1 cellular context compared by ENCODE assay signal in genomic region chr18:48566588-48566987, GRCh38.
TF ChIP-seq lines count a peak whose summit lies in the region.

No MANE protein-coding gene starts in this region.

TF ChIP-seq in K562, 482 proteins besides CTCF, POLR2A, EP300 and RAD21 (continued from another document and continues in another):
- TF ChIP-seq, protein P1, sequence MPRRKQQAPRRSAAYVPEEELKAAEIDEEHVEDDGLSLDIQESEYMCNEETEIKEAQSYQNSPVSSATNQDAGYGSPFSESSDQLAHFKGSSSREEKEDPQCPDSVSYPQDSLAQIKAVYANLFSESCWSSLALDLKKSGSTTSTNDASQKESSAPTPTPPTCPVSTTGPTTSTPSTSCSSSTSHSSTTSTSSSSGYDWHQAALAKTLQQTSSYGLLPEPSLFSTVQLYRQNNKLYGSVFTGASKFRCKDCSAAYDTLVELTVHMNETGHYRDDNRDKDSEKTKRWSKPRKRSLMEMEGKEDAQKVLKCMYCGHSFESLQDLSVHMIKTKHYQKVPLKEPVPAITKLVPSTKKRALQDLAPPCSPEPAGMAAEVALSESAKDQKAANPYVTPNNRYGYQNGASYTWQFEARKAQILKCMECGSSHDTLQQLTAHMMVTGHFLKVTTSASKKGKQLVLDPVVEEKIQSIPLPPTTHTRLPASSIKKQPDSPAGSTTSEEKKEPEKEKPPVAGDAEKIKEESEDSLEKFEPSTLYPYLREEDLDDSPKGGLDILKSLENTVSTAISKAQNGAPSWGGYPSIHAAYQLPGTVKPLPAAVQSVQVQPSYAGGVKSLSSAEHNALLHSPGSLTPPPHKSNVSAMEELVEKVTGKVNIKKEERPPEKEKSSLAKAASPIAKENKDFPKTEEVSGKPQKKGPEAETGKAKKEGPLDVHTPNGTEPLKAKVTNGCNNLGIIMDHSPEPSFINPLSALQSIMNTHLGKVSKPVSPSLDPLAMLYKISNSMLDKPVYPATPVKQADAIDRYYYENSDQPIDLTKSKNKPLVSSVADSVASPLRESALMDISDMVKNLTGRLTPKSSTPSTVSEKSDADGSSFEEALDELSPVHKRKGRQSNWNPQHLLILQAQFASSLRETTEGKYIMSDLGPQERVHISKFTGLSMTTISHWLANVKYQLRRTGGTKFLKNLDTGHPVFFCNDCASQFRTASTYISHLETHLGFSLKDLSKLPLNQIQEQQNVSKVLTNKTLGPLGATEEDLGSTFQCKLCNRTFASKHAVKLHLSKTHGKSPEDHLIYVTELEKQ (CRISPR knock-in tag; IDR thresholded peaks at IDR 0.05): peak; percentile 70; the same call in 1 of the 2 replicates
- no peak for TF ChIP-seq AFF1 (IDR thresholded peaks at IDR 0.05; ENCODE audit: low read depth in 1 of 2, partially characterized antibody in 2 of 2)
- TF ChIP-seq HNRNPUL1 (IDR thresholded peaks at IDR 0.05; ENCODE audit: low read length): no peak
- TF ChIP-seq ZNF431 (CRISPR knock-in tag; IDR thresholded peaks at IDR 0.05): no peak
- no peak for TF ChIP-seq TARDBP (IDR thresholded peaks at IDR 0.05)
- no peak for TF ChIP-seq ZNF12 (CRISPR knock-in tag; IDR thresholded peaks at IDR 0.05)
- no peak for TF ChIP-seq TAF15 (IDR thresholded peaks at IDR 0.05; ENCODE audit: low read depth, low read length)
- TF ChIP-seq ELF2 (CRISPR knock-in tag; IDR thresholded peaks at IDR 0.05): no peak
- no peak for TF ChIP-seq ZHX1 (conservative IDR thresholded peaks at IDR 0.05; ENCODE audit: low read length)
- peak; percentile 61; the same call in 1 of the 2 replicates for TF ChIP-seq ZKSCAN8 (CRISPR knock-in tag; IDR thresholded peaks at IDR 0.05)
- TF ChIP-seq MBD2 (IDR thresholded peaks at IDR 0.05; ENCODE audit: borderline replicate concordance, low read depth): no peak
- no peak for TF ChIP-seq LEF1 (IDR thresholded peaks at IDR 0.05)
- no peak for TF ChIP-seq ZNF436 (CRISPR knock-in tag; IDR thresholded peaks at IDR 0.05)
- no peak for TF ChIP-seq DNMT1 (IDR thresholded peaks at IDR 0.05)
- TF ChIP-seq, protein P2, sequence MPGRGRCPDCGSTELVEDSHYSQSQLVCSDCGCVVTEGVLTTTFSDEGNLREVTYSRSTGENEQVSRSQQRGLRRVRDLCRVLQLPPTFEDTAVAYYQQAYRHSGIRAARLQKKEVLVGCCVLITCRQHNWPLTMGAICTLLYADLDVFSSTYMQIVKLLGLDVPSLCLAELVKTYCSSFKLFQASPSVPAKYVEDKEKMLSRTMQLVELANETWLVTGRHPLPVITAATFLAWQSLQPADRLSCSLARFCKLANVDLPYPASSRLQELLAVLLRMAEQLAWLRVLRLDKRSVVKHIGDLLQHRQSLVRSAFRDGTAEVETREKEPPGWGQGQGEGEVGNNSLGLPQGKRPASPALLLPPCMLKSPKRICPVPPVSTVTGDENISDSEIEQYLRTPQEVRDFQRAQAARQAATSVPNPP (IDR thresholded peaks at IDR 0.05; ENCODE audit: borderline replicate concordance, insufficient read depth, insufficient read length): no peak
- TF ChIP-seq ELK1 (CRISPR knock-in tag; IDR thresholded peaks at IDR 0.05): no peak
- peak; percentile 82 for TF ChIP-seq ZNF311 (CRISPR knock-in tag; IDR thresholded peaks at IDR 0.05)
- TF ChIP-seq, protein P3, sequence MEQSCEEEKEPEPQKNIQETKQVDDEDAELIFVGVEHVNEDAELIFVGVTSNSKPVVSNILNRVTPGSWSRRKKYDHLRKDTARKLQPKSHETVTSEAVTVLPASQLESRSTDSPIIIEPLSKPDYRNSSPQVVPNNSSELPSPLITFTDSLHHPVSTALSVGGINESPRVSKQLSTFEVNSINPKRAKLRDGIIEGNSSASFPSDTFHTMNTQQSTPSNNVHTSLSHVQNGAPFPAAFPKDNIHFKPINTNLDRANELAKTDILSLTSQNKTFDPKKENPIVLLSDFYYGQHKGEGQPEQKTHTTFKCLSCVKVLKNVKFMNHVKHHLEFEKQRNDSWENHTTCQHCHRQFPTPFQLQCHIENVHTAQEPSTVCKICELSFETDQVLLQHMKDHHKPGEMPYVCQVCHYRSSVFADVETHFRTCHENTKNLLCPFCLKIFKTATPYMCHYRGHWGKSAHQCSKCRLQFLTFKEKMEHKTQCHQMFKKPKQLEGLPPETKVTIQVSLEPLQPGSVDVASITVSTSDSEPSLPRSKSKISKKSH (CRISPR knock-in tag; IDR thresholded peaks at IDR 0.05): no peak
- no peak for TF ChIP-seq ILK (tag; IDR thresholded peaks at IDR 0.05; ENCODE audit: borderline replicate concordance, low read depth)
- no peak for TF ChIP-seq POLR3A (IDR thresholded peaks at IDR 0.05; ENCODE audit: borderline replicate concordance, extremely low read depth, insufficient read depth, insufficient read length)
- no peak for TF ChIP-seq SIX5 (IDR thresholded peaks at IDR 0.05; ENCODE audit: borderline replicate concordance in 1 of 2, insufficient read depth in 1 of 2, low read depth in 1 of 2, low read length in 2 of 2)
- TF ChIP-seq RNF219 (CRISPR knock-in tag; IDR thresholded peaks at IDR 0.05): no peak
- TF ChIP-seq NCOA1 (IDR thresholded peaks at IDR 0.05; ENCODE audit: low read depth): no peak
- TF ChIP-seq XRCC3 (IDR thresholded peaks at IDR 0.05): no peak
- no peak for TF ChIP-seq POLR2AphosphoS2 (IDR thresholded peaks at IDR 0.05; ENCODE audit: low read length)
- TF ChIP-seq PTTG1 (tag; IDR thresholded peaks at IDR 0.05; ENCODE audit: low read depth): peak; percentile 80; the same call in 1 of the 2 replicates
- no peak for TF ChIP-seq ZNF217 (CRISPR knock-in tag; IDR thresholded peaks at IDR 0.05)
- peak; percentile 99 for TF ChIP-seq MAFF (IDR thresholded peaks at IDR 0.05; ENCODE audit: low read length)
- no peak for TF ChIP-seq ZFP1 (CRISPR knock-in tag; IDR thresholded peaks at IDR 0.05)
- TF ChIP-seq HNRNPL (IDR thresholded peaks at IDR 0.05; ENCODE audit: low read depth, low read length): no peak
- peak; percentile 80 for TF ChIP-seq ZBTB17 (CRISPR knock-in tag; IDR thresholded peaks at IDR 0.05)
- TF ChIP-seq PHF8 (IDR thresholded peaks at IDR 0.05; ENCODE audit: borderline replicate concordance, low read length): no peak
- TF ChIP-seq, protein P4, sequence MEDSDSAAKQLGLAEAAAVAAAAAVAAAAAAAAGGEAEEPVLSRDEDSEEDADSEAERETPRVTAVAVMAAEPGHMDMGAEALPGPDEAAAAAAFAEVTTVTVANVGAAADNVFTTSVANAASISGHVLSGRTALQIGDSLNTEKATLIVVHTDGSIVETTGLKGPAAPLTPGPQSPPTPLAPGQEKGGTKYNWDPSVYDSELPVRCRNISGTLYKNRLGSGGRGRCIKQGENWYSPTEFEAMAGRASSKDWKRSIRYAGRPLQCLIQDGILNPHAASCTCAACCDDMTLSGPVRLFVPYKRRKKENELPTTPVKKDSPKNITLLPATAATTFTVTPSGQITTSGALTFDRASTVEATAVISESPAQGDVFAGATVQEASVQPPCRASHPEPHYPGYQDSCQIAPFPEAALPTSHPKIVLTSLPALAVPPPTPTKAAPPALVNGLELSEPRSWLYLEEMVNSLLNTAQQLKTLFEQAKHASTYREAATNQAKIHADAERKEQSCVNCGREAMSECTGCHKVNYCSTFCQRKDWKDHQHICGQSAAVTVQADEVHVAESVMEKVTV (CRISPR knock-in tag; IDR thresholded peaks at IDR 0.05): no peak
